Comparison of ENCODE assay signal across 1 cellular context in genomic region chrX:154534526-154535322, GRCh38.
TF ChIP-seq lines count a peak whose summit lies in the region.

No MANE protein-coding gene starts in this region.

TF ChIP-seq in H1, 55 proteins besides CTCF, POLR2A, EP300 and RAD21:
- peak; percentile 23 for TF ChIP-seq TAF7 (optimal IDR thresholded peaks at IDR 0.05; ENCODE audit: borderline replicate concordance, low read depth, low read length)
- no peak for TF ChIP-seq SP2 (IDR thresholded peaks at IDR 0.05; ENCODE audit: low read length)
- TF ChIP-seq CREB1 (IDR thresholded peaks at IDR 0.05) = no peak
- 0 out of 2 replicates have a peak, but pooled peaks have one; percentile 32 for TF ChIP-seq YY1 (IDR thresholded peaks at IDR 0.05; ENCODE audit: low read depth, low read length)
- TF ChIP-seq SIN3A (conservative IDR thresholded peaks at IDR 0.05 in 1 of 2, IDR thresholded peaks at IDR 0.05 in 1 of 2; ENCODE audit: low read depth in 1 of 2, low read length in 2 of 2) = peak in 1 of 2 experiments; percentile 80; a peak in 2 of 4 replicates
- no peak for TF ChIP-seq NANOG (IDR thresholded peaks at IDR 0.05; ENCODE audit: insufficient read depth, low read depth, low read length, poor library complexity, severe bottlenecking)
- TF ChIP-seq E2F6 (IDR thresholded peaks at IDR 0.05) = peak; percentile 56
- no peak for TF ChIP-seq HDAC6 (IDR thresholded peaks at IDR 0.05; ENCODE audit: low read depth, low read length)
- no peak for TF ChIP-seq SP4 (IDR thresholded peaks at IDR 0.05; ENCODE audit: low read length)
- TF ChIP-seq MAX (IDR thresholded peaks at IDR 0.05) = peak; percentile 37; the same call in 1 of the 2 replicates
- TF ChIP-seq HDAC2 (IDR thresholded peaks at IDR 0.05; ENCODE audit: borderline replicate concordance in 1 of 2, low read depth in 2 of 2, low read length in 2 of 2) = no peak
- TF ChIP-seq PHF8 (conservative IDR thresholded peaks at IDR 0.05; ENCODE audit: low read depth, low read length) = no peak
- TF ChIP-seq RBBP5 (IDR thresholded peaks at IDR 0.05; ENCODE audit: borderline replicate concordance, low read depth, low read length) = no peak
- TF ChIP-seq SP1 (IDR thresholded peaks at IDR 0.05; ENCODE audit: low read depth, low read length) = no peak
